In genomic region chr3:187098925-187099512, GRCh38 we compare ENCODE assay signal across 26 cellular contexts. TPM values are rescaled to one million over a fixed set of nuclear protein-coding genes. Genes with fewer than 3 reads are reported as not detected.
A peak's percentile ranks its signal among the peaks of the same experiment; 100 is the strongest.
DNase-seq lines count a peak whose midpoint lies in the region; ATAC-seq, FAIRE-seq and TF ChIP-seq lines count a peak whose summit lies in the region.
"Had no signal": no experiment of that assay in that cellular context is flagged by ENCODE, and none has a peak within 500 bp of the region (broad histone marks: within the 10 kb centered on the region; RNA-seq: fewer than 3 reads in every experiment).

No MANE protein-coding gene starts in this region.

- no peaks in the 10 kb centered on the region for H3K9me3 ChIP-seq in K562 (replicated peaks; ENCODE audit: control insufficient read depth, insufficient read depth, low read depth, low read length)
- H3K9me3 ChIP-seq: psoas muscle, suprapubic skin had no signal

- H3K27me3 Mint-ChIP-seq in stimulated activated naive B cell treated with anti-CD40 and anti-IgM and Interleukin-4, amounts not matched to agents 10 μg/mL and 1 μg/mL and 100 μg/mL, for 72 hours = no peaks in the 10 kb centered on the region
- H3K27me3 Mint-ChIP-seq: central memory CD8-positive, alpha-beta T cell; IgD-negative memory B cell had no signal

- no peaks in the 10 kb centered on the region for H3K79me2 ChIP-seq in K562 (ENCODE audit: control insufficient read depth, insufficient read depth, low read length)

- CTCF ChIA-PET in K562 (lab: Yijun Ruan, JAX; ENCODE audit: low intra/inter-chr PET ratio) = no interaction called here

- H2AFZ ChIP-seq in K562 (ENCODE audit: low read depth, low read length) = no peak overlapping the region
- H2AFZ ChIP-seq: GM23248 had no signal

- no peak overlapping the region for H3K4me3 Mint-ChIP-seq in stimulated activated naive B cell treated with anti-CD40 and anti-IgM and Interleukin-4, amounts not matched to agents 10 μg/mL and 1 μg/mL and 100 μg/mL, for 72 hours
- H3K4me3 Mint-ChIP-seq: central memory CD8-positive, alpha-beta T cell; IgD-negative memory B cell; nephron progenitor cell had no signal

- no peak overlapping the region for H3K4me2 ChIP-seq in K562 (ENCODE audit: insufficient read depth, low read length)
- H3K4me2 ChIP-seq: smooth muscle cell had no signal

- no TSS peak for BruUV-seq in K562 (replicated peaks; lab: Mats Ljungman, UMichigan)

- in situ Hi-C loops in K562 (cut with MboI) = no loop called here

- ATAC-seq in K562 = peak; percentile 28
- peak; percentile 68 to 81 for ATAC-seq in stimulated activated naive B cell treated with anti-CD40 and anti-IgM and Interleukin-4, amounts not matched to agents 10 μg/mL and 1 μg/mL and 100 μg/mL, for 72 hours (replicated peaks)
- ATAC-seq in GM18909 (IDR thresholded peaks at IDR 0.05; ENCODE audit: poor library complexity, unreplicated experiment) = no peak
- ATAC-seq in GM21423 (IDR thresholded peaks at IDR 0.05; ENCODE audit: unreplicated experiment) = no peak
- ATAC-seq: psoas muscle had no signal

- DNase-seq in SIG-M5 treated with dmso at 0.1 percent for 504 hours (lab: John Stamatoyannopoulos, UW; ENCODE audit: unreplicated experiment) = peak; percentile 64
- no peak for DNase-seq in SIG-M5 (lab: John Stamatoyannopoulos, UW)
- peak; percentile 56 for DNase-seq in NB4 (ENCODE audit: low read depth)
- DNase-seq in K562 (ENCODE audit: extremely low read depth in 1 of 4, low spot score in 3 of 4) = peak in 2 of 4 experiments; percentile 12 to 37
- no peak for DNase-seq in stimulated activated naive B cell treated with anti-CD40 and anti-IgM and Interleukin-4, amounts not matched to agents 10 μg/mL and 1 μg/mL and 100 μg/mL, for 72 hours
- no peak for DNase-seq in Ammon's horn (ENCODE audit: low spot score)
- DNase-seq: activated CD4-positive, alpha-beta T cell treated with anti-CD3 and anti-CD28 coated beads for 4 hours; C1 segment of cervical spinal cord; DMS153; effector memory CD4-positive, alpha-beta T cell; GM23248; hypothalamus; NCI-H1092; NCI-H510A; nephron progenitor cell; psoas muscle; stimulated activated CD8-positive, alpha-beta memory T cell treated with anti-CD3 and anti-CD28 coated beads, Interleukin-4, amount 100 ng/mL, for 48 hours; T-helper 9 cell had no signal

- FAIRE-seq in K562 (lab: Jason Lieb, UNC) = peak; percentile 68

- H3K4me3 ChIP-seq in NB4 (ENCODE audit: low read depth, low read length) = no peak overlapping the region
- H3K4me3 ChIP-seq in K562 = no peak overlapping the region
- H3K4me3 ChIP-seq: GM23248, psoas muscle, SK-N-MC, smooth muscle cell, suprapubic skin had no signal

- peak overlapping the region; percentile 37 for H3K27ac Mint-ChIP-seq in stimulated activated naive B cell treated with anti-CD40 and anti-IgM and Interleukin-4, amounts not matched to agents 10 μg/mL and 1 μg/mL and 100 μg/mL, for 72 hours
- H3K27ac Mint-ChIP-seq: IgD-negative memory B cell, nephron progenitor cell had no signal

- intact Hi-C loops in K562 (cut with micrococcal nuclease) = no loop called here

- TF ChIP-seq EP300 in K562 (IDR thresholded peaks at IDR 0.05; ENCODE audit: low read length) = peak; percentile 69

- TF ChIP-seq POLR2A in NB4 (IDR thresholded peaks at IDR 0.05; ENCODE audit: extremely low read depth, insufficient read length) (no peak), K562 (conservative IDR thresholded peaks at IDR 0.05) (no peak)

- TF ChIP-seq RAD21 in K562 (CRISPR knock-in tag; conservative IDR thresholded peaks at IDR 0.05 in 1 of 2, IDR thresholded peaks at IDR 0.05 in 1 of 2) = no peak

- WGBS in K562 (ENCODE audit: insufficient coverage, low coverage, missing lambda C conversion rate) = 2% methylated on average over 2 of the region's 2 CpGs

- H3K4me1 Mint-ChIP-seq in stimulated activated naive B cell treated with anti-CD40 and anti-IgM and Interleukin-4, amounts not matched to agents 10 μg/mL and 1 μg/mL and 100 μg/mL, for 72 hours = peaks cover 16 to 44% of the 10 kb centered on the region in 2 donors
- H3K4me1 Mint-ChIP-seq: nephron progenitor cell had no signal

- POLR2A ChIA-PET in K562 (lab: Yijun Ruan, JAX) = no interaction called here

- no peaks in the 10 kb centered on the region for H4K20me1 ChIP-seq in K562 (replicated peaks; ENCODE audit: control insufficient read depth, insufficient read depth, low read length)

- H3K36me3 ChIP-seq in K562 (ENCODE audit: control insufficient read depth, insufficient read depth, low read length) = no peaks in the 10 kb centered on the region
- H3K36me3 ChIP-seq: suprapubic skin had no signal

- H3K27me3 ChIP-seq in K562 (ENCODE audit: control insufficient read depth in 2 of 2, insufficient read depth in 2 of 2, low read length in 2 of 2) = no peaks in the 10 kb centered on the region; a peak in 1 of 5 replicates
- H3K27me3 ChIP-seq: suprapubic skin had no signal

- H3K4me1 ChIP-seq in K562 (replicated peaks in 1 of 2; ENCODE audit: control insufficient read depth in 2 of 2, insufficient read depth in 2 of 2, low read length in 2 of 2) = peaks cover 10 to 16% of the 10 kb centered on the region in 2 experiments

- no peak overlapping the region for H3K9ac ChIP-seq in K562 (ENCODE audit: insufficient read depth in 1 of 2, low read depth in 2 of 2, low read length in 2 of 2)
- H3K9ac ChIP-seq: GM23248 had no signal

- peaks cover 8 to 20% of the 10 kb centered on the region in 2 donors for H3K9me3 Mint-ChIP-seq in stimulated activated naive B cell treated with anti-CD40 and anti-IgM and Interleukin-4, amounts not matched to agents 10 μg/mL and 1 μg/mL and 100 μg/mL, for 72 hours
- H3K9me3 Mint-ChIP-seq: central memory CD8-positive, alpha-beta T cell had no signal

- no peaks in the 10 kb centered on the region for H3K9me1 ChIP-seq in K562 (ENCODE audit: control insufficient read depth, insufficient read depth, low read length)

- no peak for TF ChIP-seq CTCF in NB4 (IDR thresholded peaks at IDR 0.05; ENCODE audit: low read depth, low read length)
- TF ChIP-seq CTCF in K562 (IDR thresholded peaks at IDR 0.05 in 2 of 3, conservative IDR thresholded peaks at IDR 0.05 in 1 of 3; ENCODE audit: insufficient read depth in 2 of 3, low read depth in 1 of 3, low read length in 3 of 3) = no peak

- peaks cover 9 to 13% of the 10 kb centered on the region in 2 donors for H3K36me3 Mint-ChIP-seq in stimulated activated naive B cell treated with anti-CD40 and anti-IgM and Interleukin-4, amounts not matched to agents 10 μg/mL and 1 μg/mL and 100 μg/mL, for 72 hours

- no peak overlapping the region for H3K27ac ChIP-seq in K562 (ENCODE audit: extremely low read depth, low read depth, low read length)
- H3K27ac ChIP-seq: GM23248, HL-60, psoas muscle, SK-N-MC, suprapubic skin had no signal

TF ChIP-seq in K562, 482 proteins besides CTCF, POLR2A, EP300 and RAD21 (continues in another document):
- TF ChIP-seq NCOA2 (IDR thresholded peaks at IDR 0.05; ENCODE audit: partially characterized antibody in 2 of 2) (peak in 1 of 2 experiments; percentile 30), THAP12 (CRISPR knock-in tag; IDR thresholded peaks at IDR 0.05) (no peak)

RNA-seq across cellular contexts. Expression of gene RPL39L, which starts 40.3 kb away (rescaled TPM):
- total RNA-seq in K562 (2011; cell fraction: chromatin; rRNA removed; ENCODE audit: low replicate concordance) = 5.1 and 5.8 TPM in 2 replicates
- total RNA-seq in K562 (2011; cell fraction: nucleolus; rRNA removed) = 8.9 and 9.5 TPM in 2 replicates
- 9.7 and 15.8 TPM in 2 replicates for total RNA-seq in K562 (2011; cell fraction: nucleoplasm; rRNA removed)
- 114 and 122 TPM in 2 replicates for total RNA-seq in K562 (2014; rRNA removed)
- total RNA-seq in K562 (2014; rRNA removed; fragmentation: Illumina TruSeq; extraction: Trizol) = 45.5 and 52.2 TPM in 2 replicates
- total RNA-seq in K562 (2015; rRNA removed; fragmentation: Illumina TruSeq; extraction: Trizol) = 62.0 and 65.9 TPM in 2 replicates
- 36.5 and 38.7 TPM in 2 replicates for total RNA-seq in K562 (2021)
- 64.4 and 74.1 TPM in 2 replicates for polyA plus RNA-seq in K562 (2011; rRNA removed)
- 29.1 and 30.7 TPM in 2 replicates for polyA plus RNA-seq in K562 (2011; cell fraction: cytosol; rRNA removed)
- polyA plus RNA-seq in K562 (2011; cell fraction: nucleus; rRNA removed) = 15.5 and 18.0 TPM in 2 replicates
- 69.6 and 91.3 TPM in 2 replicates for polyA plus RNA-seq in K562 (2012)
- 44.5 and 58.3 TPM in 2 replicates for polyA plus RNA-seq in K562 (2014; fragmentation: Illumina TruSeq; extraction: Trizol)
- polyA plus RNA-seq in K562 (2014; fragmentation: Nextera tagmentation; extraction: Ambion mirVana) = 10 to 100 TPM; 15.0 to 31.4 TPM
- polyA plus RNA-seq in K562 (2014; rRNA removed) = 62.8 and 81.0 TPM in 2 replicates
- 14.3 and 18.2 TPM in 2 replicates for polyA minus RNA-seq in K562 (2011; rRNA and poly(A)+ RNA removed)
- 13.0 and 14.4 TPM in 2 replicates for polyA minus RNA-seq in K562 (2011; cell fraction: cytosol; rRNA and poly(A)+ RNA removed)
- 10.1 and 12.3 TPM in 2 replicates for polyA minus RNA-seq in K562 (2011; cell fraction: nucleus; rRNA and poly(A)+ RNA removed)

Comparison
In these comparisons a context has a peak if more than half of its experiments do, and no peak if none do; other contexts are left out.
1. DNase-seq: peak in SIG-M5 treated with dmso at 0.1 percent for 504 hours (single experiment) and NB4 (single experiment); none in SIG-M5 (single experiment), stimulated activated naive B cell treated with anti-CD40 and anti-IgM and Interleukin-4, amounts not matched to agents 10 μg/mL and 1 μg/mL and 100 μg/mL, for 72 hours (single experiment) and Ammon's horn (single experiment).
2. ATAC-seq: peak in K562 (single experiment) and stimulated activated naive B cell treated with anti-CD40 and anti-IgM and Interleukin-4, amounts not matched to agents 10 μg/mL and 1 μg/mL and 100 μg/mL, for 72 hours (2 of 2); none in GM18909 (single experiment) and GM21423 (single experiment).